ENCODE assay signal across 9 cellular contexts in genomic region chr19:17242431-17243208, GRCh38. TPM values are rescaled to one million over a fixed set of nuclear protein-coding genes. Genes with fewer than 3 reads are reported as not detected.
A peak's percentile ranks its signal among the peaks of the same experiment; 100 is the strongest.
DNase-seq lines count a peak whose midpoint lies in the region; ATAC-seq, FAIRE-seq and TF ChIP-seq lines count a peak whose summit lies in the region.
"Had no signal": no experiment of that assay in that cellular context is flagged by ENCODE, and none has a peak within 500 bp of the region (broad histone marks: within the 10 kb centered on the region; RNA-seq: fewer than 3 reads in every experiment).

No MANE protein-coding gene starts in this region.

- WGBS in gastroesophageal sphincter (ENCODE audit: low coverage in 1 of 2), 2 donors: 54 to 70% methylated on average over 2 to 4 of the region's 8 CpGs

- H3K27ac ChIP-seq in VCaP (peak overlapping the region; percentile 93), gastroesophageal sphincter (peak overlapping the region; percentile 25 to 94 (median 86))

- H3K27me3 ChIP-seq in gastroesophageal sphincter: no peaks in the 10 kb centered on the region
- H3K27me3 ChIP-seq in skeletal muscle satellite cell (ENCODE audit: control insufficient read depth, insufficient read depth, low read length): no peaks in the 10 kb centered on the region

- no peak for FAIRE-seq in GM12891 (lab: Jason Lieb, UNC)

- peaks cover 0 to 54% (median 31%) of the 10 kb centered on the region in 3 donors for H3K4me1 ChIP-seq in gastroesophageal sphincter
- peaks cover 35% of the 10 kb centered on the region for H3K4me1 ChIP-seq in skeletal muscle satellite cell (ENCODE audit: control insufficient read depth, insufficient read depth, low read length)

- H3K36me3 ChIP-seq in gastroesophageal sphincter (peaks cover 0 to 33% of the 10 kb centered on the region in 2 donors), skeletal muscle satellite cell (ENCODE audit: insufficient read depth, low read length) (peaks cover 21% of the 10 kb centered on the region)

- TF ChIP-seq EP300 in gastroesophageal sphincter (IDR thresholded peaks at IDR 0.05): no peak

- H3K4me3 ChIP-seq in gastroesophageal sphincter: peak overlapping the region in 1 of 2 donors; percentile 92
- H3K4me3 ChIP-seq in skeletal muscle satellite cell (ENCODE audit: low read length): peak overlapping the region; percentile 96

- H3K9ac ChIP-seq in skeletal muscle satellite cell (ENCODE audit: low read depth, low read length): no peak overlapping the region

- DNase-seq in GM12891 (ENCODE audit: insufficient read length, low spot score) (no peak), NCI-H2227 (lab: John Stamatoyannopoulos, UW; ENCODE audit: unreplicated experiment) (no peak), ureter (ENCODE audit: low spot score) (no peak), HT-29 (ENCODE audit: low spot score) (no peak)
- DNase-seq in effector CD8-positive, alpha-beta T cell (lab: John Stamatoyannopoulos, UW): no peak
- DNase-seq: NCI-H1436 treated with DMSO at 0.1 percent for 48 hours had no signal

- no peak for ATAC-seq in gastroesophageal sphincter

- TF ChIP-seq CTCF in VCaP (conservative IDR thresholded peaks at IDR 0.05) (no peak), gastroesophageal sphincter (IDR thresholded peaks at IDR 0.05) (no peak)

- TF ChIP-seq POLR2A in GM12891 (IDR thresholded peaks at IDR 0.05; ENCODE audit: low read depth, low read length): no peak
- no peak for TF ChIP-seq POLR2A in gastroesophageal sphincter (IDR thresholded peaks at IDR 0.05)

- H3K9me3 ChIP-seq in gastroesophageal sphincter: no peaks in the 10 kb centered on the region
- H3K9me3 ChIP-seq in skeletal muscle satellite cell (replicated peaks; ENCODE audit: low read length): no peaks in the 10 kb centered on the region

- peak overlapping the region; percentile 91 for H3K4me2 ChIP-seq in skeletal muscle satellite cell (ENCODE audit: low read length)

TF ChIP-seq in GM12891, 5 proteins besides CTCF, POLR2A, EP300 and RAD21:
- TF ChIP-seq POU2F2 (IDR thresholded peaks at IDR 0.05; ENCODE audit: low read depth, low read length) (no peak), PAX5 (IDR thresholded peaks at IDR 0.05; ENCODE audit: insufficient read depth, low read length, severe bottlenecking) (peak; percentile 42)
TF ChIP-seq in GM12891: peak in this region for 1.

RNA-seq across cellular contexts. Expression of gene NR2F6, which starts 3.1 kb away (rescaled TPM):
- polyA plus RNA-seq in GM12891 (2012; ENCODE audit: low read depth, missing spikeins): 2.6 TPM
- 10 to 100 TPM; 33.9 to 71.9 (median 60.2) TPM for total RNA-seq in gastroesophageal sphincter
- total RNA-seq in skeletal muscle satellite cell (2012; rRNA removed): 27.9 and 45.0 TPM in 2 replicates
- total RNA-seq in ureter: 72.1 TPM
- 265 and 297 TPM in 2 replicates for total RNA-seq in HT-29 (2014; rRNA removed; shearing (Covaris generic))

RNA-seq across cellular contexts. Expression of gene OCEL1, which starts 16.6 kb away (rescaled TPM):
- polyA plus RNA-seq in GM12891 (2012; ENCODE audit: low read depth, missing spikeins): 10.6 TPM
- total RNA-seq in gastroesophageal sphincter (10 to 100 TPM in 1 of 4 donors, 1 to 10 TPM in 3; 3.5 to 15.1 (median 6.5) TPM), ureter (21.9 TPM)
- total RNA-seq in skeletal muscle satellite cell (2012; rRNA removed): 1.0 and 2.4 TPM in 2 replicates
- total RNA-seq in HT-29 (2014; rRNA removed; shearing (Covaris generic)): 2.6 and 8.7 TPM in 2 replicates

RNA-seq across cellular contexts. Expression of gene USHBP1, which starts 21.9 kb away (rescaled TPM):
- 0.17 TPM for polyA plus RNA-seq in GM12891 (2012; ENCODE audit: low read depth, missing spikeins)
- 1 to 10 TPM; 4.6 to 9.6 (median 5.1) TPM for total RNA-seq in gastroesophageal sphincter
- not detected in 2 replicates for total RNA-seq in skeletal muscle satellite cell (2012; rRNA removed)
- total RNA-seq in ureter: 7.2 TPM
- total RNA-seq in HT-29 (2014; rRNA removed; shearing (Covaris generic)): 0.08 TPM in 1 of 2 replicates, not detected in the other

RNA-seq across cellular contexts. Expression of gene BABAM1, which starts 24.6 kb away (rescaled TPM):
- 71.7 TPM for polyA plus RNA-seq in GM12891 (2012; ENCODE audit: low read depth, missing spikeins)
- total RNA-seq in gastroesophageal sphincter (10 to 100 TPM; 62.6 to 91.8 (median 81.9) TPM), ureter (67.7 TPM)
- 77.6 and 96.1 TPM in 2 replicates for total RNA-seq in skeletal muscle satellite cell (2012; rRNA removed)
- total RNA-seq in HT-29 (2014; rRNA removed; shearing (Covaris generic)): 79.8 and 98.6 TPM in 2 replicates

RNA-seq across cellular contexts. Expression of gene USE1, which starts 27.5 kb away (rescaled TPM):
- polyA plus RNA-seq in GM12891 (2012; ENCODE audit: low read depth, missing spikeins): 30.4 TPM
- 10 to 100 TPM; 11.3 to 24.0 (median 17.9) TPM for total RNA-seq in gastroesophageal sphincter
- total RNA-seq in skeletal muscle satellite cell (2012; rRNA removed): 19.5 and 19.7 TPM in 2 replicates
- total RNA-seq in ureter: 20.2 TPM
- total RNA-seq in HT-29 (2014; rRNA removed; shearing (Covaris generic)): 27.6 and 29.1 TPM in 2 replicates
